2 cellular contexts compared by ENCODE assay signal in the genomic region with DNA sequence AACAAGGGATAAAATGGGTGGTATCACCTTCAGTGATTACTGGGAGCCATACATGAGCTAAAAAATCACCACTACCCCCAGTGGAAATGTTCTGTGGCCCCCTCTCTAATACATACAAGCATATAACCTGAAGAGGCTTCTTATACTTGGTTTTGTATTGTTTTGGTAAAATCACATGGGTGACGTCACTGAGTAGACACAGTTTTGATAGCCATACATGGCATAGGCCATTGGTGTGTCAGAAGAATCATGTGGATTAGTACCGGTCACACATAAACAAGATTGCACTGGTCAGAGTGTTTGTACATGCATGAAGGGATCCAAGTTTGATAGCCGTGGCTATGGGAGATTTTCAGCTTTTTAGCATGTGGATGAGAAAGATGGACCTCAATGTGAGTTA.
TF ChIP-seq lines count a peak whose summit lies in the region.

No MANE protein-coding gene starts in this region.

TF ChIP-seq in HepG2, 621 proteins besides CTCF, POLR2A, EP300 and RAD21:
- TF ChIP-seq ATF7 (IDR thresholded peaks at IDR 0.05) (peak; percentile 83), ATF7 (CRISPR knock-in tag; IDR thresholded peaks at IDR 0.05) (no peak), ZNF274 (CRISPR knock-in tag; IDR thresholded peaks at IDR 0.05) (no peak), CREB1 (IDR thresholded peaks at IDR 0.05) (peak; percentile 91), CREB1 (CRISPR knock-in tag; IDR thresholded peaks at IDR 0.05) (no peak), KLF9 (CRISPR knock-in tag; IDR thresholded peaks at IDR 0.05; ENCODE audit: low read depth) (no peak)
TF ChIP-seq in HepG2: peak in this region for 2.

TF ChIP-seq in GM12891, 5 proteins besides CTCF, POLR2A, EP300 and RAD21:
- TF ChIP-seq POLR2AphosphoS5 (IDR thresholded peaks at IDR 0.05; ENCODE audit: low read depth, low read length): no peak
- no peak for TF ChIP-seq POU2F2 (IDR thresholded peaks at IDR 0.05; ENCODE audit: low read depth, low read length)
- no peak for TF ChIP-seq PAX5 (IDR thresholded peaks at IDR 0.05; ENCODE audit: insufficient read depth, low read length, severe bottlenecking)
- no peak for TF ChIP-seq TAF1 (IDR thresholded peaks at IDR 0.05; ENCODE audit: low read depth, low read length)
- no peak for TF ChIP-seq SPI1 (IDR thresholded peaks at IDR 0.05; ENCODE audit: low read depth, low read length)
